Comparison of ENCODE assay signal across 10 cellular contexts in genomic region chr13:48567521-48568331, GRCh38. TPM values are rescaled to one million over a fixed set of nuclear protein-coding genes. Genes with fewer than 3 reads are reported as not detected.
DNase-seq lines count a peak whose midpoint lies in the region; TF ChIP-seq lines count a peak whose summit lies in the region.
"Had no signal": no experiment of that assay in that cellular context is flagged by ENCODE, and none has a peak within 500 bp of the region (broad histone marks: within the 10 kb centered on the region; RNA-seq: fewer than 3 reads in every experiment).

No MANE protein-coding gene starts in this region.

- DNase-seq in LHCN-M2 (ENCODE audit: low read depth) (peak; percentile 88), caudate nucleus (lab: John Stamatoyannopoulos, UW) (no peak), foreskin melanocyte (no peak), SW480 (ENCODE audit: low spot score) (no peak), cortex of kidney (lab: John Stamatoyannopoulos, UW) (no peak), Ammon's horn (ENCODE audit: low spot score) (no peak)
- DNase-seq: naive B cell, NCI-H524 treated with DMSO at 0.1 percent for 48 hours had no signal

- H3K36me3 ChIP-seq in liver (ENCODE audit: control insufficient read depth in 4 of 4, insufficient read depth in 3 of 4, low read depth in 1 of 4, low read length in 3 of 4), result no peaks in the 10 kb centered on the region

- no peak overlapping the region for H3K4me3 ChIP-seq in liver (ENCODE audit: low read depth in 1 of 3, low read length in 3 of 3)

- H3K4me1 ChIP-seq in liver (ENCODE audit: control insufficient read depth in 4 of 4, insufficient read depth in 4 of 4, low read length in 3 of 4), result peaks cover 0 to under 1% (median 0%) of the 10 kb centered on the region in 4 donors

- H3K9ac ChIP-seq in liver (ENCODE audit: low read depth in 1 of 2, low read length in 2 of 2), result no peak overlapping the region

- H3K27me3 ChIP-seq in liver (ENCODE audit: control insufficient read depth in 4 of 4, insufficient read depth in 4 of 4, low read length in 3 of 4), result no peaks in the 10 kb centered on the region

- H3K27ac ChIP-seq in caudate nucleus (ENCODE audit: low read depth, low read length) (peak overlapping the region; percentile 39), liver (ENCODE audit: low read depth in 1 of 2, low read length in 2 of 2) (peak overlapping the region; percentile 32 to 52), temporal lobe (ENCODE audit: low read depth, low read length) (peak overlapping the region; percentile 53)

- peak in 1 of 2 donors; percentile 33 for TF ChIP-seq RAD21 in liver (IDR thresholded peaks at IDR 0.05)

- H3K9me3 ChIP-seq in liver (ENCODE audit: control insufficient read depth in 4 of 4, low read length in 3 of 4), result no peaks in the 10 kb centered on the region

- WGBS in liver, result 39% methylated on average over 6 of the region's 6 CpGs

- TF ChIP-seq CTCF in liver (IDR thresholded peaks at IDR 0.05; ENCODE audit: low read depth, low read length, missing input control), result no peak

TF ChIP-seq in liver, 16 proteins besides CTCF, POLR2A, EP300 and RAD21:
- TF ChIP-seq SP1 (IDR thresholded peaks at IDR 0.05) (no peak), ZBTB33 (IDR thresholded peaks at IDR 0.05) (no peak), RXRA (IDR thresholded peaks at IDR 0.05) (no peak), ATF3 (IDR thresholded peaks at IDR 0.05) (no peak), NR2F2 (IDR thresholded peaks at IDR 0.05) (no peak), TAF1 (conservative IDR thresholded peaks at IDR 0.05) (no peak), YY1 (IDR thresholded peaks at IDR 0.05) (no peak), HNF4G (IDR thresholded peaks at IDR 0.05) (no peak), EGR1 (IDR thresholded peaks at IDR 0.05; ENCODE audit: low read depth in 2 of 2) (no peak), GABPA (IDR thresholded peaks at IDR 0.05 in 1 of 2, conservative IDR thresholded peaks at IDR 0.05 in 1 of 2) (no peak), REST (IDR thresholded peaks at IDR 0.05) (no peak), FOXA1 (IDR thresholded peaks at IDR 0.05) (no peak), JUND (IDR thresholded peaks at IDR 0.05) (no peak)
- TF ChIP-seq, protein P1, sequence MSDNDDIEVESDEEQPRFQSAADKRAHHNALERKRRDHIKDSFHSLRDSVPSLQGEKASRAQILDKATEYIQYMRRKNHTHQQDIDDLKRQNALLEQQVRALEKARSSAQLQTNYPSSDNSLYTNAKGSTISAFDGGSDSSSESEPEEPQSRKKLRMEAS (IDR thresholded peaks at IDR 0.05), result no peak

RNA-seq across cellular contexts. Expression of gene RCBTB2, which starts 34.8 kb away (rescaled TPM):
- total RNA-seq in LHCN-M2 (2014; rRNA removed) (21.0 and 22.2 TPM in 2 replicates), liver (1 to 10 TPM; 5.2 to 9.0 TPM), temporal lobe (28.5 TPM)
- polyA plus RNA-seq in LHCN-M2 (2012), result 7.8 TPM
- 1 to 10 TPM; 4.1 to 5.6 TPM for polyA plus RNA-seq in liver
